In genomic region chr5:123174916-123175481, GRCh38 we compare ENCODE assay signal across 34 cellular contexts.
DNase-seq lines count a peak whose midpoint lies in the region; ATAC-seq and TF ChIP-seq lines count a peak whose summit lies in the region.
"Had no signal": no experiment of that assay in that cellular context is flagged by ENCODE, and none has a peak within 500 bp of the region (broad histone marks: within the 10 kb centered on the region; RNA-seq: fewer than 3 reads in every experiment).

No MANE protein-coding gene starts in this region.

- CTCF ChIA-PET in CD8-positive, alpha-beta memory T cell (lab: Charles Lee), result no interaction called here

- no peak for ATAC-seq in thoracic aorta (ENCODE audit: insufficient number of reproducible peaks, low FRiP score, low read depth)
- ATAC-seq in heart right ventricle, result no peak
- ATAC-seq: gastrocnemius medialis, HepG2 had no signal

- no peak overlapping the region for H3K27ac Mint-ChIP-seq in CD8-positive, alpha-beta memory T cell
- H3K27ac Mint-ChIP-seq: activated naive CD4-positive, alpha-beta T cell treated with anti-CD3 and anti-CD28 coated beads, Interleukin-2, amount 50 U/mL, for 24 hours; stimulated activated naive CD8-positive, alpha-beta T cell treated with anti-CD3 and anti-CD28 coated beads, Interleukin-15, Interleukin-2, amounts not matched to agents 100 ng/mL and 50 ng/mL, for 24 hours had no signal

- H3K9me3 ChIP-seq in fibroblast of lung (ENCODE audit: control insufficient read depth, insufficient read depth, low read depth, low read length) (no peaks in the 10 kb centered on the region), thoracic aorta (no peaks in the 10 kb centered on the region), heart right ventricle (no peaks in the 10 kb centered on the region)
- H3K9me3 ChIP-seq in CD8-positive, alpha-beta memory T cell (ENCODE audit: low read length), result no peaks in the 10 kb centered on the region
- H3K9me3 ChIP-seq: Caco-2, gastrocnemius medialis, left ventricle myocardium inferior, right atrium auricular region, SJSA1, testis, uterus had no signal

- H3K4me2 ChIP-seq in fibroblast of lung (ENCODE audit: extremely low read depth, insufficient read depth, low read length), result no peak overlapping the region
- H3K4me2 ChIP-seq: hepatocyte had no signal

- peaks cover 3% of the 10 kb centered on the region for H3K36me3 ChIP-seq in fibroblast of lung (ENCODE audit: control insufficient read depth, insufficient read depth, low read length)
- H3K36me3 ChIP-seq in thoracic aorta, result no peaks in the 10 kb centered on the region
- no peaks in the 10 kb centered on the region for H3K36me3 ChIP-seq in heart right ventricle
- H3K36me3 ChIP-seq in CD8-positive, alpha-beta memory T cell (ENCODE audit: insufficient read depth, low read length), result no peaks in the 10 kb centered on the region
- H3K36me3 ChIP-seq: gastrocnemius medialis, left ventricle myocardium inferior, right atrium auricular region, SJSA1, uterus had no signal

- no peak overlapping the region for H3K9ac ChIP-seq in fibroblast of lung (ENCODE audit: insufficient read depth, low read length)

- H3K4me3 Mint-ChIP-seq in CD8-positive, alpha-beta memory T cell, result no peak overlapping the region
- H3K4me3 Mint-ChIP-seq: activated naive CD4-positive, alpha-beta T cell treated with anti-CD3 and anti-CD28 coated beads, Interleukin-2, amount 50 U/mL, for 24 hours; stimulated activated naive CD8-positive, alpha-beta T cell treated with anti-CD3 and anti-CD28 coated beads, Interleukin-15, Interleukin-2, amounts not matched to agents 100 ng/mL and 50 ng/mL, for 24 hours had no signal

- WGBS in heart right ventricle, 2 donors, result 13 to 34% methylated on average over 1 of the region's 1 CpG

- H4K20me1 ChIP-seq in fibroblast of lung (ENCODE audit: control insufficient read depth, extremely low read depth, insufficient read depth, low read length), result no peaks in the 10 kb centered on the region

- peaks cover 0 to 15% of the 10 kb centered on the region in 2 donors for H3K27me3 Mint-ChIP-seq in CD8-positive, alpha-beta memory T cell

- H3K27me3 ChIP-seq in fibroblast of lung (ENCODE audit: control insufficient read depth, insufficient read depth, low read length) (no peaks in the 10 kb centered on the region), thoracic aorta (replicated peaks; ENCODE audit: insufficient read depth) (no peaks in the 10 kb centered on the region), heart right ventricle (no peaks in the 10 kb centered on the region)
- H3K27me3 ChIP-seq in CD8-positive, alpha-beta memory T cell (ENCODE audit: insufficient read depth, low read length, poor library complexity, severe bottlenecking), result no peaks in the 10 kb centered on the region
- H3K27me3 ChIP-seq: gastrocnemius medialis, hepatocyte, right atrium auricular region, SJSA1, testis, uterus had no signal

- no peaks in the 10 kb centered on the region for H3K79me2 ChIP-seq in fibroblast of lung (ENCODE audit: control insufficient read depth, insufficient read depth, low read length)

- no peaks in the 10 kb centered on the region for H3K9me3 Mint-ChIP-seq in CD8-positive, alpha-beta memory T cell
- H3K9me3 Mint-ChIP-seq: activated naive CD4-positive, alpha-beta T cell treated with anti-CD3 and anti-CD28 coated beads, Interleukin-2, amount 50 U/mL, for 24 hours; stimulated activated naive CD8-positive, alpha-beta T cell treated with anti-CD3 and anti-CD28 coated beads, Interleukin-15, Interleukin-2, amounts not matched to agents 100 ng/mL and 50 ng/mL, for 24 hours had no signal

- POLR2A ChIA-PET in CD8-positive, alpha-beta memory T cell (lab: Charles Lee), result no interaction called here

- TF ChIP-seq CTCF in GM12873 (IDR thresholded peaks at IDR 0.05; ENCODE audit: insufficient read depth, low read depth, low read length, missing control alignments), result peak; percentile 20
- peak; percentile 11 to 23 for TF ChIP-seq CTCF in fibroblast of lung (conservative IDR thresholded peaks at IDR 0.05 in 1 of 2, IDR thresholded peaks at IDR 0.05 in 1 of 2; ENCODE audit: low read depth in 1 of 2, low read length in 2 of 2)
- no peak for TF ChIP-seq CTCF in thoracic aorta (IDR thresholded peaks at IDR 0.05)
- no peak for TF ChIP-seq CTCF in heart right ventricle (IDR thresholded peaks at IDR 0.05)

- H3K4me1 Mint-ChIP-seq in CD8-positive, alpha-beta memory T cell, result no peaks in the 10 kb centered on the region
- H3K4me1 Mint-ChIP-seq: activated naive CD4-positive, alpha-beta T cell treated with anti-CD3 and anti-CD28 coated beads, Interleukin-2, amount 50 U/mL, for 24 hours had no signal

- H3K27ac ChIP-seq in fibroblast of lung (ENCODE audit: insufficient read depth, low read length) (no peak overlapping the region), thoracic aorta (peak overlapping the region; percentile 22 to 72), heart right ventricle (no peak overlapping the region)
- no peak overlapping the region for H3K27ac ChIP-seq in CD8-positive, alpha-beta memory T cell (ENCODE audit: low read depth, low read length)
- H3K27ac ChIP-seq: dorsolateral prefrontal cortex, gastrocnemius medialis, hepatocyte, HL-60, left ventricle myocardium inferior, right atrium auricular region, SJSA1, testis, uterus had no signal

- H2AFZ ChIP-seq in fibroblast of lung (ENCODE audit: low read length), result no peak overlapping the region
- H2AFZ ChIP-seq: hepatocyte had no signal

- H3K36me3 Mint-ChIP-seq in CD8-positive, alpha-beta memory T cell, result no peaks in the 10 kb centered on the region
- H3K36me3 Mint-ChIP-seq: activated naive CD4-positive, alpha-beta T cell treated with anti-CD3 and anti-CD28 coated beads, Interleukin-2, amount 50 U/mL, for 24 hours had no signal

- H3K4me1 ChIP-seq in fibroblast of lung (ENCODE audit: control insufficient read depth, extremely low read depth, insufficient read depth, low read length) (no peaks in the 10 kb centered on the region), thoracic aorta (ENCODE audit: control insufficient read depth in 1 of 2, low read depth in 2 of 2) (peaks cover 30 to 97% of the 10 kb centered on the region in 2 donors), heart right ventricle (peaks cover 0 to 2% (median 0%) of the 10 kb centered on the region in 9 donors)
- no peaks in the 10 kb centered on the region for H3K4me1 ChIP-seq in CD8-positive, alpha-beta memory T cell (ENCODE audit: insufficient read depth, low read length)
- H3K4me1 ChIP-seq: testis, uterus had no signal

- intact Hi-C loops in heart right ventricle (cut with DNase I), result no loop called here

- DNase-seq in NAMALWA (ENCODE audit: low spot score) (peak; percentile 4), fibroblast of lung (ENCODE audit: low read depth in 2 of 2) (peak in 1 of 2 donors; percentile 37), thoracic aorta (ENCODE audit: low spot score) (no peak), heart right ventricle (no peak)
- DNase-seq in stimulated activated CD4-positive, alpha-beta T cell treated with anti-CD3 and anti-CD28 coated beads, Interleukin-4, amount 100 ng/mL, for 24 hours, result no peak
- DNase-seq in CD8-positive, alpha-beta memory T cell, result no peak
- DNase-seq: activated CD4-positive, alpha-beta T cell treated with anti-CD3 and anti-CD28 coated beads for 4 hours; amniotic stem cell; C1 segment of cervical spinal cord; DMS53; dorsolateral prefrontal cortex; gastrocnemius medialis; GOT3; left ventricle myocardium inferior; mesenchymal stem cell; NCI-H1417 treated with DMSO at 0.1 percent for 48 hours; NCI-H2107; NCI-H82; RPMI8226; small intestine; stimulated activated CD4-positive, alpha-beta T cell treated with anti-CD3 and anti-CD28 coated beads, Interleukin-2, amount 100 ng/mL, for 24 hours; stimulated activated CD8-positive, alpha-beta memory T cell treated with anti-CD3 and anti-CD28 coated beads, Interleukin-4, amount 100 ng/mL, for 48 hours; T-helper 9 cell; testis; uterus had no signal

- H3K4me3 ChIP-seq in fibroblast of lung (replicated peaks in 1 of 4; ENCODE audit: control extremely low read depth in 1 of 4, insufficient read depth in 1 of 4, low read depth in 3 of 4, low read length in 4 of 4) (no peak overlapping the region), thoracic aorta (no peak overlapping the region), heart right ventricle (no peak overlapping the region)
- H3K4me3 ChIP-seq in CD8-positive, alpha-beta memory T cell (ENCODE audit: low read length), result no peak overlapping the region
- H3K4me3 ChIP-seq: dorsolateral prefrontal cortex, gastrocnemius medialis, hepatocyte, left ventricle myocardium inferior, right atrium auricular region, SJSA1, testis, uterus had no signal

Comparison
In these comparisons a context has a peak if more than half of its experiments do, and no peak if none do; other contexts are left out.
1. CTCF ChIP-seq: peak in GM12873 (single experiment) and fibroblast of lung (2 of 2); none in thoracic aorta (single experiment) and heart right ventricle (0 of 9).
2. H3K27ac ChIP-seq: peak in thoracic aorta (2 of 2); none in fibroblast of lung (single experiment), heart right ventricle (0 of 10) and CD8-positive, alpha-beta memory T cell (single experiment).